Comparison of ENCODE assay signal across 21 cellular contexts in genomic region chr7:92485267-92485892, GRCh38. TPM values are rescaled to one million over a fixed set of nuclear protein-coding genes. Genes with fewer than 3 reads are reported as not detected.
DNase-seq lines count a peak whose midpoint lies in the region; ATAC-seq and TF ChIP-seq lines count a peak whose summit lies in the region.
"Had no signal": no experiment of that assay in that cellular context is flagged by ENCODE, and none has a peak within 500 bp of the region (broad histone marks: within the 10 kb centered on the region; RNA-seq: fewer than 3 reads in every experiment).

No MANE protein-coding gene starts in this region.

- ATAC-seq in heart right ventricle (peak in 5 of 8 donors; percentile 19 to 65 (median 57)), left ventricle myocardium superior (no peak), esophagus mucosa (peak; percentile 64)
- ATAC-seq in stimulated activated effector memory CD8-positive, alpha-beta T cell treated with anti-CD3 and anti-CD28 coated beads, Interleukin-12 subunit alpha, Interleukin-12 subunit beta, amount 100 ng/mL, for 72 hours = peak; percentile 90

- 90 to 95% methylated on average over 2 of the region's 2 CpGs for WGBS in heart right ventricle, 2 donors

- H3K9me2 ChIP-seq in PC-9 (ENCODE audit: insufficient read depth) = no peaks in the 10 kb centered on the region

- no peaks in the 10 kb centered on the region for H3K79me2 ChIP-seq in PC-9 (ENCODE audit: low read depth)

- H3K4me3 ChIP-seq in heart right ventricle (no peak overlapping the region), PC-9 (no peak overlapping the region)
- H3K4me3 ChIP-seq: Peyer's patch had no signal

- H3K4me2 ChIP-seq in PC-9 = peak overlapping the region; percentile 47
- H3K4me2 ChIP-seq: KMS-11 had no signal

- H3K9me3 ChIP-seq in heart right ventricle = no peaks in the 10 kb centered on the region
- H3K9me3 ChIP-seq in PC-9 (ENCODE audit: insufficient read depth, low read depth) = no peaks in the 10 kb centered on the region
- H3K9me3 ChIP-seq: Peyer's patch had no signal

- H3F3A ChIP-seq in PC-9 (ENCODE audit: insufficient read depth, low read depth) = no peaks in the 10 kb centered on the region; the same call in none of the 2 replicates

- H3K4me1 ChIP-seq in heart right ventricle (peaks cover 0 to 12% (median 0%) of the 10 kb centered on the region in 9 donors), PC-9 (replicated peaks; ENCODE audit: insufficient read depth) (peaks cover 15% of the 10 kb centered on the region)
- H3K4me1 ChIP-seq: Peyer's patch had no signal

- no TSS peak for BruUV-seq in PC-9 (replicated peaks; lab: Mats Ljungman, UMichigan)

- POLR2A ChIA-PET in PC-9 (lab: Charles Lee; ENCODE audit: unreplicated experiment) = no interaction called here

- peaks cover 0 to 65% (median 28%) of the 10 kb centered on the region in 9 donors for H3K36me3 ChIP-seq in heart right ventricle
- peaks cover 18% of the 10 kb centered on the region for H3K36me3 ChIP-seq in PC-9 (ENCODE audit: low read depth)

- DNase-seq in heart right ventricle (no peak), left ventricle myocardium superior (no peak), PC-9 (peak in 1 of 2 experiments; percentile 46), amniotic stem cell (lab: John Stamatoyannopoulos, UW) (no peak), G401 (ENCODE audit: low spot score) (no peak)
- DNase-seq in stimulated activated effector memory CD8-positive, alpha-beta T cell treated with anti-CD3 and anti-CD28 coated beads, Interleukin-12 subunit alpha, Interleukin-12 subunit beta, amount 100 ng/mL, for 72 hours (ENCODE audit: low spot score in 2 of 2) = peak in 1 of 2 donors; percentile 39
- DNase-seq: ACHN, AML-193, COR-L47, NCI-H1048, NCI-H146, NCI-H2081, Peyer's patch, SHP77 had no signal

- in situ Hi-C loops in G401 (cut with HindIII; ENCODE audit: low sequenced_read_pairs) = no loop called here

- no peaks in the 10 kb centered on the region for H3K27me3 ChIP-seq in heart right ventricle
- no peaks in the 10 kb centered on the region for H3K27me3 ChIP-seq in PC-9 (ENCODE audit: insufficient read depth, low read depth)
- H3K27me3 ChIP-seq: Peyer's patch had no signal

- H4K20me1 ChIP-seq in PC-9 (ENCODE audit: insufficient read depth) = no peaks in the 10 kb centered on the region

- peak overlapping the region in 2 of 10 donors; percentile 45 to 53 for H3K27ac ChIP-seq in heart right ventricle
- peak overlapping the region; percentile 69 for H3K27ac ChIP-seq in PC-9
- H3K27ac ChIP-seq: KMS-11, Peyer's patch had no signal

- H3K4me1 Mint-ChIP-seq in stimulated activated effector memory CD8-positive, alpha-beta T cell treated with anti-CD3 and anti-CD28 coated beads, Interleukin-12 subunit alpha, Interleukin-12 subunit beta, amount 100 ng/mL, for 72 hours = no peaks in the 10 kb centered on the region
- H3K4me1 Mint-ChIP-seq: CD14-positive monocyte had no signal

- H3K27ac Mint-ChIP-seq in stimulated activated effector memory CD8-positive, alpha-beta T cell treated with anti-CD3 and anti-CD28 coated beads, Interleukin-12 subunit alpha, Interleukin-12 subunit beta, amount 100 ng/mL, for 72 hours = no peak overlapping the region

- TF ChIP-seq CTCF in heart right ventricle (IDR thresholded peaks at IDR 0.05) (no peak), PC-9 (conservative IDR thresholded peaks at IDR 0.05) (no peak)

- no peaks in the 10 kb centered on the region for H3K9me3 Mint-ChIP-seq in stimulated activated effector memory CD8-positive, alpha-beta T cell treated with anti-CD3 and anti-CD28 coated beads, Interleukin-12 subunit alpha, Interleukin-12 subunit beta, amount 100 ng/mL, for 72 hours
- H3K9me3 Mint-ChIP-seq: CD14-positive monocyte had no signal

- CTCF ChIA-PET in PC-9 (lab: Charles Lee) = no interaction called here

- H3K4me3 Mint-ChIP-seq in stimulated activated effector memory CD8-positive, alpha-beta T cell treated with anti-CD3 and anti-CD28 coated beads, Interleukin-12 subunit alpha, Interleukin-12 subunit beta, amount 100 ng/mL, for 72 hours = no peak overlapping the region
- H3K4me3 Mint-ChIP-seq: CD14-positive monocyte had no signal

- intact Hi-C loops in heart right ventricle (cut with DNase I) (no loop called here), left ventricle myocardium superior (cut with micrococcal nuclease) (no loop called here), PC-9 (cut with micrococcal nuclease; ENCODE audit: unreplicated experiment) (no loop called here)

- H3K36me3 Mint-ChIP-seq in stimulated activated effector memory CD8-positive, alpha-beta T cell treated with anti-CD3 and anti-CD28 coated beads, Interleukin-12 subunit alpha, Interleukin-12 subunit beta, amount 100 ng/mL, for 72 hours = peaks cover 47% of the 10 kb centered on the region

- H2AFZ ChIP-seq in PC-9 = no peak overlapping the region; the same call in 1 of the 2 replicates

RNA-seq across cellular contexts. Expression of gene ERVW-1, which starts 7.6 kb away (rescaled TPM):
- total RNA-seq in heart right ventricle (not detected), left ventricle myocardium superior (not detected), PC-9 (2021) (not detected in 2 replicates), esophagus mucosa (not detected)
- polyA plus RNA-seq in heart right ventricle = under 1 TPM in 1 of 2 donors, not detected in 1; 0.15 TPM
- total RNA-seq in G401 (2014; rRNA removed; shearing (Covaris generic)) = not detected in 2 replicates
- total RNA-seq: Daoy, H1, MCF 10A, NCI-H460, Peyer's patch had no signal
- polyA plus RNA-seq: CD14-positive monocyte had no signal

RNA-seq across cellular contexts. Expression of gene GATAD1, which starts 38.1 kb away (rescaled TPM):
- total RNA-seq in heart right ventricle = 10 to 100 TPM; 10.0 to 16.8 (median 14.2) TPM
- 10 to 100 TPM; 10.0 to 25.2 TPM for polyA plus RNA-seq in heart right ventricle
- total RNA-seq in left ventricle myocardium superior = 13.1 TPM
- 39.4 and 41.7 TPM in 2 replicates for total RNA-seq in PC-9 (2021)
- total RNA-seq in esophagus mucosa = 13.1 TPM
- total RNA-seq in G401 (2014; rRNA removed; shearing (Covaris generic)) = 14.8 and 22.0 TPM in 2 replicates

RNA-seq across cellular contexts. Expression of gene PEX1, which starts 42.9 kb away (rescaled TPM):
- 10 to 100 TPM; 13.0 to 19.8 (median 15.6) TPM for total RNA-seq in heart right ventricle
- polyA plus RNA-seq in heart right ventricle = 10 to 100 TPM in 1 of 2 donors, 1 to 10 TPM in 1; 4.1 to 14.1 TPM
- 15.0 TPM for total RNA-seq in left ventricle myocardium superior
- total RNA-seq in PC-9 (2021) = 13.4 and 20.2 TPM in 2 replicates
- total RNA-seq in esophagus mucosa = 10.6 TPM
- 19.9 and 20.7 TPM in 2 replicates for total RNA-seq in G401 (2014; rRNA removed; shearing (Covaris generic))

RNA-seq across cellular contexts. Expression of gene RBM48, which starts 43.2 kb away (rescaled TPM):
- 10 to 100 TPM in 8 of 10 donors, 1 to 10 TPM in 2; 9.4 to 17.3 (median 10.2) TPM for total RNA-seq in heart right ventricle
- 1 to 10 TPM; 6.7 to 6.8 TPM for polyA plus RNA-seq in heart right ventricle
- total RNA-seq in left ventricle myocardium superior = 14.4 TPM
- total RNA-seq in PC-9 (2021) = 7.4 and 11.5 TPM in 2 replicates
- total RNA-seq in esophagus mucosa = 5.8 TPM
- 0.81 and 3.6 TPM in 2 replicates for total RNA-seq in G401 (2014; rRNA removed; shearing (Covaris generic))
